Comparison of ENCODE assay signal across 9 cellular contexts in the genomic region with DNA sequence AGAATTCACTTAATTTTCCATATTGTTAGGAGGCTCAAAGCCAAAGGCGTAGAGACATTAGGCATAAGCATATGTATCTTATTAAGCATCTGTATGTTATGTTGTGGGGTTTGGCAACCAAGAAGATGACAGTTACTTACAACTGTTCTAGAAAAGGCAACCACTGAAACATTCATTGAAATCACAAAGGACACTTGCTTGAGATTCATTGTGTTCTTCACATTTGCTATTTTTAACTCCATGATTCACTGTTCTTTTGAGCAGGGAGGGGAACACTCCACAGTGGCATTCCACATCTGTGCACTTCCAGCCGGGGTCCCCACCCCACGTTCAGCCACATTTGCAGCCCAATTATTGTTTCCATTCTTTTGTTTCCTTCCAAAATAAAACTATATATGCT.
A peak's percentile ranks its signal among the peaks of the same experiment; 100 is the strongest.
DNase-seq lines count a peak whose midpoint lies in the region; TF ChIP-seq lines count a peak whose summit lies in the region.
"Had no signal": no experiment of that assay in that cellular context is flagged by ENCODE, and none has a peak within 500 bp of the region (broad histone marks: within the 10 kb centered on the region; RNA-seq: fewer than 3 reads in every experiment).

No MANE protein-coding gene starts in this region.

- no peak overlapping the region for H2AFZ ChIP-seq in fibroblast of lung (ENCODE audit: low read length)

- H3K4me3 Mint-ChIP-seq in activated naive CD4-positive, alpha-beta T cell treated with anti-CD3 and anti-CD28 coated beads for 36 hours = no peak overlapping the region
- no peak overlapping the region for H3K4me3 Mint-ChIP-seq in type B pancreatic cell
- H3K4me3 Mint-ChIP-seq: B cell had no signal

- H3K27ac ChIP-seq in RWPE1 = no peak overlapping the region
- no peak overlapping the region for H3K27ac ChIP-seq in fibroblast of lung (ENCODE audit: insufficient read depth, low read length)
- no peak overlapping the region for H3K27ac ChIP-seq in ascending aorta

- no peaks in the 10 kb centered on the region for H3K27me3 Mint-ChIP-seq in activated naive CD4-positive, alpha-beta T cell treated with anti-CD3 and anti-CD28 coated beads for 36 hours (ENCODE audit: low read depth)
- no peaks in the 10 kb centered on the region for H3K27me3 Mint-ChIP-seq in type B pancreatic cell
- H3K27me3 Mint-ChIP-seq: B cell had no signal

- H3K9ac ChIP-seq in fibroblast of lung (ENCODE audit: insufficient read depth, low read length) = no peak overlapping the region

- H4K20me1 ChIP-seq in fibroblast of lung (ENCODE audit: control insufficient read depth, extremely low read depth, insufficient read depth, low read length) = no peaks in the 10 kb centered on the region

- no peaks in the 10 kb centered on the region for H3K79me2 ChIP-seq in fibroblast of lung (ENCODE audit: control insufficient read depth, insufficient read depth, low read length)

- intact Hi-C loops in activated naive CD4-positive, alpha-beta T cell treated with anti-CD3 and anti-CD28 coated beads for 36 hours (cut with micrococcal nuclease) = loop anchor here (2.0 to 10.0 kb wide), 5 partner anchors 370 to 872 kb away; a partner anchor contains a TSS
- intact Hi-C loops in ascending aorta (cut with DNase I) = loop anchor here (10.0 kb wide), 1 partner anchor 312 kb away; no protein-coding TSS in a partner anchor

- POLR2A ChIA-PET in RWPE1 (lab: Yijun Ruan, JAX; ENCODE audit: low non-redundant PET) = no interaction called here

- H3K9me3 ChIP-seq in fibroblast of lung (ENCODE audit: control insufficient read depth, insufficient read depth, low read depth, low read length) (no peaks in the 10 kb centered on the region), ascending aorta (no peaks in the 10 kb centered on the region)

- peak overlapping the region; percentile 8 for H3K4me2 ChIP-seq in fibroblast of lung (ENCODE audit: extremely low read depth, insufficient read depth, low read length)

- H3K27me3 ChIP-seq in fibroblast of lung (ENCODE audit: control insufficient read depth, insufficient read depth, low read length) (no peaks in the 10 kb centered on the region), ascending aorta (no peaks in the 10 kb centered on the region)

- H3K9me3 Mint-ChIP-seq in activated naive CD4-positive, alpha-beta T cell treated with anti-CD3 and anti-CD28 coated beads for 36 hours = no peaks in the 10 kb centered on the region
- no peaks in the 10 kb centered on the region for H3K9me3 Mint-ChIP-seq in type B pancreatic cell

- CTCF ChIA-PET in activated naive CD4-positive, alpha-beta T cell treated with anti-CD3 and anti-CD28 coated beads for 36 hours (lab: Charles Lee) = interaction anchor here (0.6 to 4.2 kb wide), 6 partner anchors 11 to 261 kb away, joined by 3 to 15 read pairs (median 4); no protein-coding TSS in a partner anchor
- CTCF ChIA-PET in RWPE1 (lab: Yijun Ruan, JAX) = interaction anchor here (0.6 to 1.0 kb wide), 3 partner anchors 88 to 313 kb away, joined by 3 to 4 read pairs (median 3); no protein-coding TSS in a partner anchor

- peaks cover 2% of the 10 kb centered on the region for H3K36me3 Mint-ChIP-seq in activated naive CD4-positive, alpha-beta T cell treated with anti-CD3 and anti-CD28 coated beads for 36 hours (ENCODE audit: low read depth)
- H3K36me3 Mint-ChIP-seq in type B pancreatic cell = peaks cover 7% of the 10 kb centered on the region

- H3K4me3 ChIP-seq in fibroblast of lung (replicated peaks in 1 of 4; ENCODE audit: control extremely low read depth in 1 of 4, insufficient read depth in 1 of 4, low read depth in 3 of 4, low read length in 4 of 4) = no peak overlapping the region
- no peak overlapping the region for H3K4me3 ChIP-seq in ascending aorta

- no peaks in the 10 kb centered on the region for H3K4me1 ChIP-seq in fibroblast of lung (ENCODE audit: control insufficient read depth, extremely low read depth, insufficient read depth, low read length)
- peaks cover 0 to 25% of the 10 kb centered on the region in 2 donors for H3K4me1 ChIP-seq in ascending aorta

- H3K36me3 ChIP-seq in fibroblast of lung (ENCODE audit: control insufficient read depth, insufficient read depth, low read length) (peaks cover 1% of the 10 kb centered on the region), ascending aorta (peaks cover 1 to 7% of the 10 kb centered on the region in 2 donors)

- peak overlapping the region; percentile 96 for H3K27ac Mint-ChIP-seq in activated naive CD4-positive, alpha-beta T cell treated with anti-CD3 and anti-CD28 coated beads for 36 hours
- no peak overlapping the region for H3K27ac Mint-ChIP-seq in type B pancreatic cell
- H3K27ac Mint-ChIP-seq: B cell had no signal

- H3K4me1 Mint-ChIP-seq in activated naive CD4-positive, alpha-beta T cell treated with anti-CD3 and anti-CD28 coated beads for 36 hours (ENCODE audit: low read depth) = peaks cover 61% of the 10 kb centered on the region
- H3K4me1 Mint-ChIP-seq in type B pancreatic cell (ENCODE audit: unreplicated experiment) = peaks cover 3% of the 10 kb centered on the region
- H3K4me1 Mint-ChIP-seq: B cell had no signal

- TF ChIP-seq CTCF in RWPE1 (conservative IDR thresholded peaks at IDR 0.05; ENCODE audit: low read depth) = no peak
- TF ChIP-seq CTCF in fibroblast of lung (conservative IDR thresholded peaks at IDR 0.05 in 1 of 2, IDR thresholded peaks at IDR 0.05 in 1 of 2; ENCODE audit: low read depth in 1 of 2, low read length in 2 of 2) = no peak
- no peak for TF ChIP-seq CTCF in ascending aorta (IDR thresholded peaks at IDR 0.05)
- no peak for TF ChIP-seq CTCF in type B pancreatic cell (conservative IDR thresholded peaks at IDR 0.05)

- no peak for DNase-seq in activated naive CD4-positive, alpha-beta T cell treated with anti-CD3 and anti-CD28 coated beads for 36 hours
- DNase-seq in activated naive CD4-positive, alpha-beta T cell (lab: John Stamatoyannopoulos, UW) = no peak
- peak; percentile 38 for DNase-seq in RWPE1 (ENCODE audit: low spot score)
- DNase-seq in fibroblast of lung (ENCODE audit: low read depth in 2 of 2) = peak; percentile 79 to 85
- DNase-seq in superior temporal gyrus (ENCODE audit: extremely low spot score) = peak; percentile 86
- no peak for DNase-seq in ascending aorta (ENCODE audit: low spot score in 2 of 2)
- no peak for DNase-seq in NCI-H2171 treated with DMSO at 0.1 percent for 48 hours (lab: John Stamatoyannopoulos, UW)
- no peak for DNase-seq in type B pancreatic cell (ENCODE audit: extremely low spot score, unreplicated experiment)

Comparison
In these comparisons a context has a peak if more than half of its experiments do, and no peak if none do; other contexts are left out.
1. DNase-seq: peak in RWPE1 (single experiment), fibroblast of lung (2 of 2) and superior temporal gyrus (single experiment); none in activated naive CD4-positive, alpha-beta T cell treated with anti-CD3 and anti-CD28 coated beads for 36 hours (single experiment), activated naive CD4-positive, alpha-beta T cell (0 of 4), ascending aorta (0 of 2), NCI-H2171 treated with DMSO at 0.1 percent for 48 hours (single experiment) and type B pancreatic cell (single experiment).